23 cellular contexts compared by ENCODE assay signal in the genomic region with DNA sequence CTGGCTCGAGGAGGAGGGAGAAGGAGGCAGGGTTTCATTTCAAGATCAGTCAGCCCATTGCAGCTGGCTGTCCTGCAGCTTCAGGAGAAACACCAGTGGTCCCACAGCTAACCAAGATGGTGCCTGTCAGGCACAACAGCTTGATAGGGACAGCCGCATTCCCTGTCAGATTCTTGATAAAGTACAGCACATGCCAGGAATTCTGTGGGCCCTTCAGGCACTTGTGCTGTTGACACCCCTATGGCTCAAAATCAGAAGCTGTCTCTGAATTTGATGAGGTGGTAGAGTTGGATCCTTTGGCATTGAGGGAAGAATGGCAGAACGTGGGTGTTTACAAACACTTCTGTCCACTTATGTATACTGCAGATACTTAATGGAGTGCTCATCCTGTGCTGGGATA.
"Had no signal": no experiment of that assay in that cellular context is flagged by ENCODE, and none has a peak within 500 bp of the region (broad histone marks: within the 10 kb centered on the region; RNA-seq: fewer than 3 reads in every experiment).

No MANE protein-coding gene starts in this region.

- H3K9me3 ChIP-seq: left lung, lower lobe of right lung, mucosa of descending colon, neutrophil, right lobe of liver, tibial nerve had no signal

- H3K27ac ChIP-seq: epithelial cell of prostate, left lung, lower lobe of right lung, neutrophil, right lobe of liver, tibial nerve had no signal

- H3K4me1 ChIP-seq: left lung, lower lobe of right lung, tibial nerve had no signal

- H3K36me3 ChIP-seq: left lung, lower lobe of right lung, neutrophil, right lobe of liver, tibial nerve had no signal

- H3K27me3 ChIP-seq: right lobe of liver had no signal

- H3K4me3 ChIP-seq: left lung, lower lobe of right lung, mucosa of descending colon, right lobe of liver, tibial nerve had no signal

- DNase-seq: activated B cell treated with CpG ODN at 0.5 μM for 24 hours; activated CD4-positive, alpha-beta T cell treated with anti-CD3 and anti-CD28 coated beads, Interleukin-2, amount 50 U/mL, for 1 hour; activated CD8-positive, alpha-beta T cell treated with anti-CD3 and anti-CD28 coated beads for 36 hours; activated naive CD8-positive, alpha-beta T cell treated with anti-CD3 and anti-CD28 coated beads, Interleukin-2, amount 50 U/mL, for 24 hours; activated T-cell treated with anti-CD3 and anti-CD28 coated beads, Interleukin-2, amount 50 U/mL, for 4 hours; dermis blood vessel endothelial cell; effector CD4-positive, alpha-beta T cell; left lung; lower lobe of right lung; mucosa of descending colon; naive B cell; nephron progenitor cell; right lobe of liver; small intestine; stimulated activated CD4-positive, alpha-beta T cell treated with anti-CD3 and anti-CD28 coated beads, Interleukin-1b, Interleukin-23, amount 100 ng/mL, for 48 hours; stimulated activated CD4-positive, alpha-beta T cell treated with anti-CD3 and anti-CD28 coated beads, Interleukin-4, amount 100 ng/mL, for 4 hours; stimulated activated CD8-positive, alpha-beta memory T cell treated with anti-CD3 and anti-CD28 coated beads, Interleukin-4, amount 100 ng/mL, for 48 hours; stimulated activated naive CD8-positive, alpha-beta T cell treated with anti-CD3 and anti-CD28 coated beads, Interleukin-15, amount 100 ng/mL, for 72 hours; T-cell had no signal

- ATAC-seq: activated CD8-positive, alpha-beta T cell treated with anti-CD3 and anti-CD28 coated beads for 36 hours; activated naive CD8-positive, alpha-beta T cell treated with anti-CD3 and anti-CD28 coated beads, Interleukin-2, amount 50 U/mL, for 24 hours; activated T-cell treated with anti-CD3 and anti-CD28 coated beads, Interleukin-2, amount 50 U/mL, for 4 hours; left lung; lower lobe of right lung; mucosa of descending colon; right lobe of liver; stimulated activated memory B cell treated with anti-CD40 and anti-IgM and Interleukin-4, amounts not matched to agents 10 μg/mL and 1 μg/mL and 100 μg/mL, for 72 hours; stimulated activated naive CD8-positive, alpha-beta T cell treated with anti-CD3 and anti-CD28 coated beads, Interleukin-15, amount 100 ng/mL, for 72 hours; T-cell had no signal
